14 cellular contexts compared by ENCODE assay signal in genomic region chr6:145213614-145214013, GRCh38.
DNase-seq lines count a peak whose midpoint lies in the region; ATAC-seq, FAIRE-seq and TF ChIP-seq lines count a peak whose summit lies in the region.
"Had no signal": no experiment of that assay in that cellular context is flagged by ENCODE, and none has a peak within 500 bp of the region (broad histone marks: within the 10 kb centered on the region; RNA-seq: fewer than 3 reads in every experiment).

No MANE protein-coding gene starts in this region.

- no peaks in the 10 kb centered on the region for H3K9me3 Mint-ChIP-seq in activated CD4-positive, alpha-beta memory T cell treated with anti-CD3 and anti-CD28 coated beads for 36 hours

- H3K9ac ChIP-seq in mesendoderm (ENCODE audit: low read length) = no peak overlapping the region

- no peak overlapping the region for H3K4ac ChIP-seq in mesendoderm (ENCODE audit: low read depth, low read length)

- H2BK15ac ChIP-seq in mesendoderm (replicated peaks; ENCODE audit: low read depth) = peak overlapping the region; percentile 74

- H3K27me3 ChIP-seq in mesendoderm (ENCODE audit: insufficient read depth, low read length, poor library complexity) (no peaks in the 10 kb centered on the region), small intestine (ENCODE audit: control insufficient read depth in 2 of 2, insufficient read depth in 2 of 2, low read length in 2 of 2) (no peaks in the 10 kb centered on the region), left ventricle myocardium inferior (ENCODE audit: low read depth) (no peaks in the 10 kb centered on the region)

- no peak overlapping the region for H4K5ac ChIP-seq in mesendoderm (ENCODE audit: low read length)

- H3K27ac ChIP-seq in mesendoderm (ENCODE audit: low read depth, low read length) (no peak overlapping the region), small intestine (ENCODE audit: low read depth in 1 of 2, low read length in 1 of 2) (no peak overlapping the region), left ventricle myocardium inferior (replicated peaks) (no peak overlapping the region)

- H3K27ac Mint-ChIP-seq in activated CD4-positive, alpha-beta memory T cell treated with anti-CD3 and anti-CD28 coated beads for 36 hours = no peak overlapping the region

- no peak overlapping the region for H2BK120ac ChIP-seq in mesendoderm (ENCODE audit: low read depth, low read length)

- H3K4me3 ChIP-seq in mesendoderm (ENCODE audit: low read length) (no peak overlapping the region), small intestine (ENCODE audit: low read depth in 1 of 2, low read length in 2 of 2) (no peak overlapping the region), left ventricle myocardium inferior (no peak overlapping the region)
- H3K4me3 ChIP-seq: HAP-1 had no signal

- ATAC-seq in GM18868 (IDR thresholded peaks at IDR 0.05; ENCODE audit: unreplicated experiment) = peak; percentile 79
- ATAC-seq in GM21619 (IDR thresholded peaks at IDR 0.05; ENCODE audit: unreplicated experiment) = peak; percentile 89
- peak; percentile 70 for ATAC-seq in HG03135 (IDR thresholded peaks at IDR 0.05; ENCODE audit: unreplicated experiment)

- H3K27me3 Mint-ChIP-seq in activated CD4-positive, alpha-beta memory T cell treated with anti-CD3 and anti-CD28 coated beads for 36 hours = peaks cover 2% of the 10 kb centered on the region

- CTCF ChIA-PET in activated CD4-positive, alpha-beta memory T cell treated with anti-CD3 and anti-CD28 coated beads for 36 hours (lab: Charles Lee) = interaction anchor here (1.2 to 1.8 kb wide), 2 partner anchors 625 to 628 kb away, joined by 4 to 10 read pairs; no protein-coding TSS in a partner anchor

- no peak overlapping the region for H4K8ac ChIP-seq in mesendoderm (ENCODE audit: low read depth, low read length)

- no peaks in the 10 kb centered on the region for H3K36me3 Mint-ChIP-seq in activated CD4-positive, alpha-beta memory T cell treated with anti-CD3 and anti-CD28 coated beads for 36 hours

- H3K4me1 Mint-ChIP-seq in activated CD4-positive, alpha-beta memory T cell treated with anti-CD3 and anti-CD28 coated beads for 36 hours (ENCODE audit: low read depth) = peaks cover 8% of the 10 kb centered on the region

- H3K9me3 ChIP-seq in small intestine (ENCODE audit: control insufficient read depth, low read depth) (no peaks in the 10 kb centered on the region), left ventricle myocardium inferior (replicated peaks) (no peaks in the 10 kb centered on the region)
- H3K9me3 ChIP-seq: HAP-1 had no signal

- no peak overlapping the region for H2AK5ac ChIP-seq in mesendoderm (ENCODE audit: low read length)

- no peaks in the 10 kb centered on the region for H3K36me3 ChIP-seq in mesendoderm (ENCODE audit: control insufficient read depth, insufficient read depth, low read length)
- no peaks in the 10 kb centered on the region for H3K36me3 ChIP-seq in small intestine (ENCODE audit: control insufficient read depth in 2 of 2, insufficient read depth in 2 of 2, low read length in 2 of 2)
- no peaks in the 10 kb centered on the region for H3K36me3 ChIP-seq in left ventricle myocardium inferior
- H3K36me3 ChIP-seq: HAP-1 had no signal

- POLR2A ChIA-PET in activated CD4-positive, alpha-beta memory T cell treated with anti-CD3 and anti-CD28 coated beads for 36 hours (lab: Charles Lee) = no interaction called here

- TF ChIP-seq CTCF in left ventricle myocardium inferior (IDR thresholded peaks at IDR 0.05; ENCODE audit: borderline replicate concordance) = no peak

- H3K4me1 ChIP-seq in mesendoderm (ENCODE audit: control insufficient read depth, low read depth, low read length) = no peaks in the 10 kb centered on the region
- no peaks in the 10 kb centered on the region for H3K4me1 ChIP-seq in small intestine (ENCODE audit: control insufficient read depth in 2 of 2, insufficient read depth in 1 of 2, low read depth in 1 of 2, low read length in 1 of 2)
- peaks cover 10% of the 10 kb centered on the region for H3K4me1 ChIP-seq in left ventricle myocardium inferior
- H3K4me1 ChIP-seq: HAP-1 had no signal

- no CpG with 5 or more reads among the region's 3 CpGs for WGBS in mesendoderm (ENCODE audit: extremely low coverage, insufficient coverage, low lambda C conversion rate)
- WGBS in small intestine, 3 donors = 53 to 61% (median 59%) methylated on average over 3 of the region's 3 CpGs

- no peak for FAIRE-seq in small intestine (lab: Jason Lieb, UNC)
- FAIRE-seq: frontal cortex, urothelium cell line had no signal

- no peak overlapping the region for H3K18ac ChIP-seq in mesendoderm (ENCODE audit: low read length)

- intact Hi-C loops in activated CD4-positive, alpha-beta memory T cell treated with anti-CD3 and anti-CD28 coated beads for 36 hours (cut with micrococcal nuclease) = loop anchor here (2.0 to 10.0 kb wide), 5 partner anchors 199 to 1109 kb away; no protein-coding TSS in a partner anchor
- intact Hi-C loops in left ventricle myocardium inferior (cut with micrococcal nuclease) = loop anchor here (10.0 kb wide), 1 partner anchor 629 kb away; no protein-coding TSS in a partner anchor

- no peak for DNase-seq in mesendoderm
- no peak for DNase-seq in small intestine
- no peak for DNase-seq in EL
- DNase-seq in activated CD4-positive, alpha-beta memory T cell treated with anti-CD3 and anti-CD28 coated beads for 36 hours = no peak
- no peak for DNase-seq in left ventricle myocardium inferior
- DNase-seq: activated T-cell treated with anti-CD3 and anti-CD28 coated beads, Interleukin-2, amount 50 U/mL, for 48 hours; cerebellar nuclear complex; DMS153 had no signal

- H3K79me1 ChIP-seq in mesendoderm (ENCODE audit: low read length) = no peaks in the 10 kb centered on the region

- no peak overlapping the region for H2BK5ac ChIP-seq in mesendoderm (ENCODE audit: low read length)

- no peak overlapping the region for H3K4me2 ChIP-seq in mesendoderm (ENCODE audit: low read length)

- H3K79me2 ChIP-seq in mesendoderm (ENCODE audit: control insufficient read depth, insufficient read depth, low read length) = no peaks in the 10 kb centered on the region

- no peak overlapping the region for H3K4me3 Mint-ChIP-seq in activated CD4-positive, alpha-beta memory T cell treated with anti-CD3 and anti-CD28 coated beads for 36 hours

- no peak overlapping the region for H3K23ac ChIP-seq in mesendoderm (ENCODE audit: low read length)

- no peak overlapping the region for H3K56ac ChIP-seq in mesendoderm (ENCODE audit: low read length)
